ENCODE assay signal across 2 cellular contexts in genomic region chr12:28050606-28051005, GRCh38.
TF ChIP-seq lines count a peak whose summit lies in the region.

No MANE protein-coding gene starts in this region.

TF ChIP-seq in SK-N-SH, 30 proteins besides CTCF, POLR2A, EP300 and RAD21 (continued from another document):
- TF ChIP-seq ZBTB33 (IDR thresholded peaks at IDR 0.05; ENCODE audit: borderline replicate concordance, low read depth): no peak

TF ChIP-seq in SK-N-SH treated with all-trans-retinoic acid at 6 μM for 48 hours, 23 proteins besides CTCF, POLR2A, EP300 and RAD21:
- TF ChIP-seq POU6F1 (CRISPR knock-in tag; IDR thresholded peaks at IDR 0.05; ENCODE audit: borderline replicate concordance, low read depth): no peak
- no peak for TF ChIP-seq ARNTL (CRISPR knock-in tag; IDR thresholded peaks at IDR 0.05; ENCODE audit: borderline replicate concordance, low read depth)
- no peak for TF ChIP-seq TOX (CRISPR knock-in tag; IDR thresholded peaks at IDR 0.05; ENCODE audit: borderline replicate concordance)
- no peak for TF ChIP-seq CREB5 (CRISPR knock-in tag; IDR thresholded peaks at IDR 0.05; ENCODE audit: low read depth)
- no peak for TF ChIP-seq ZFP30 (CRISPR knock-in tag; IDR thresholded peaks at IDR 0.05)
TF ChIP-seq in SK-N-SH treated with all-trans-retinoic acid at 6 μM for 48 hours: peak in this region for 0.
